Comparison of ENCODE assay signal across 29 cellular contexts in the genomic region with DNA sequence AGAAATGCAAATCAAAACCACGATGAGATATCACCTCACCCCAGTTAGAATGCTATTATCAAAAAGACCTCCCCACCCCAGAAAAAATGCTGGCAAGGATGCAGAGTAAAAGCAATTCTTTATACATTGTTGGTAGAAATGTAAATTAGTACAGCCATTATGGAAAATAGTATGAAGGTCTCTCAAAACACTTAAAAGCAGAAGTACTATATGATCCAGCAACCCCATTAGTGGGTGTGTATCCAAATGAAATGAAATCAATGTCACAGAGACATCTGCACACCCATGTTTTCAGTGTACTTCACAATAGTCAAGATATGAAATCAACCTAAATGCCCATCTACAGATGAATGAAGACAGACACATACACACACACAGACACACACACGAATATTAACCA.
A peak's percentile ranks its signal among the peaks of the same experiment; 100 is the strongest.
DNase-seq lines count a peak whose midpoint lies in the region; ATAC-seq and TF ChIP-seq lines count a peak whose summit lies in the region.
"Had no signal": no experiment of that assay in that cellular context is flagged by ENCODE, and none has a peak within 500 bp of the region (broad histone marks: within the 10 kb centered on the region; RNA-seq: fewer than 3 reads in every experiment).

No MANE protein-coding gene starts in this region.

- no peaks in the 10 kb centered on the region for H3K27me3 ChIP-seq in DND-41 (ENCODE audit: insufficient read depth, low read length, poor library complexity)
- H3K27me3 ChIP-seq in OCI-LY1 (ENCODE audit: insufficient read depth, low read length), result no peaks in the 10 kb centered on the region
- H3K27me3 ChIP-seq: MG63 had no signal

- no peak overlapping the region for H3K4me3 Mint-ChIP-seq in stimulated activated naive B cell treated with anti-CD40 and anti-IgM and Interleukin-4, amounts not matched to agents 10 μg/mL and 1 μg/mL and 100 μg/mL, for 72 hours
- H3K4me3 Mint-ChIP-seq: GM23338, HFFc6 had no signal

- DNase-seq in DND-41 (no peak), NAMALWA (ENCODE audit: low spot score) (peak; percentile 32), NCI-H2029 (lab: John Stamatoyannopoulos, UW) (no peak), NCI-H1092 treated with DMSO at 0.1 percent for 48 hours (lab: John Stamatoyannopoulos, UW) (no peak)
- DNase-seq in stimulated activated naive B cell treated with anti-CD40 and anti-IgM and Interleukin-4, amounts not matched to agents 10 μg/mL and 1 μg/mL and 100 μg/mL, for 72 hours, result no peak
- DNase-seq: AML-193; Calu3; DMS79 treated with DMSO at 0.1 percent for 48 hours; HFFc6; MG63; NCI-H1417 treated with DMSO at 0.1 percent for 48 hours; NCI-H1694 treated with DMSO at 0.1 percent for 48 hours; NCI-H2081 treated with DMSO at 0.1 percent for 48 hours; NCI-H2171; NCI-H345; NCI-H510A treated with DMSO at 0.1 percent for 48 hours; NCI-H774; NK-92 treated with Interleukin-12 subunit alpha and Interleukin-12 subunit beta, amount 100 ng/mL, for 24 hours; SHP77; T-helper 1 cell had no signal

- H3K4me3 ChIP-seq in DND-41 (ENCODE audit: low read depth in 1 of 2, low read length in 2 of 2), result no peak overlapping the region
- H3K4me3 ChIP-seq in OCI-LY1 (ENCODE audit: low read depth, low read length, poor library complexity, severe bottlenecking), result peak overlapping the region; percentile 4
- H3K4me3 ChIP-seq: A549, GM23338, HAP-1, K562, MG63 had no signal

- H3K4me1 ChIP-seq in DND-41 (ENCODE audit: insufficient read depth, low read length) (peaks cover 80% of the 10 kb centered on the region), OCI-LY1 (ENCODE audit: insufficient read depth, low read length, severe bottlenecking) (peaks cover 83% of the 10 kb centered on the region)
- H3K4me1 ChIP-seq: A549, HAP-1 had no signal

- H3K4me2 ChIP-seq in DND-41 (ENCODE audit: insufficient read depth, low read length), result no peak overlapping the region
- peak overlapping the region; percentile 45 for H3K4me2 ChIP-seq in OCI-LY1 (ENCODE audit: low read length)
- H3K4me2 ChIP-seq: A549, GM23338 had no signal

- H2AFZ ChIP-seq in DND-41 (ENCODE audit: low read depth, low read length), result no peak overlapping the region
- no peak overlapping the region for H2AFZ ChIP-seq in OCI-LY1 (ENCODE audit: low read length)
- H2AFZ ChIP-seq: GM23338 had no signal

- H3K27ac ChIP-seq in DND-41 (ENCODE audit: low read length) (peak overlapping the region; percentile 75), OCI-LY1 (ENCODE audit: low read depth, low read length, poor library complexity, severe bottlenecking) (peak overlapping the region; percentile 63)
- H3K27ac ChIP-seq: A549, RWPE1 had no signal

- TF ChIP-seq CTCF in DND-41 (IDR thresholded peaks at IDR 0.05; ENCODE audit: borderline replicate concordance, extremely low read depth, low read length, poor library complexity, severe bottlenecking), result no peak
- no peak for TF ChIP-seq CTCF in OCI-LY1 (IDR thresholded peaks at IDR 0.05; ENCODE audit: low read length)

- peaks cover 38 to 49% of the 10 kb centered on the region in 2 donors for H3K4me1 Mint-ChIP-seq in stimulated activated naive B cell treated with anti-CD40 and anti-IgM and Interleukin-4, amounts not matched to agents 10 μg/mL and 1 μg/mL and 100 μg/mL, for 72 hours

- ATAC-seq in DND-41 (ENCODE audit: insufficient read depth, low read depth) (no peak), GM19452 (IDR thresholded peaks at IDR 0.05; ENCODE audit: unreplicated experiment) (no peak)
- ATAC-seq in stimulated activated naive B cell treated with anti-CD40 and anti-IgM and Interleukin-4, amounts not matched to agents 10 μg/mL and 1 μg/mL and 100 μg/mL, for 72 hours (replicated peaks), result peak; percentile 52 to 61
- ATAC-seq: A549, GM23338, HepG2, K562, Panc1 had no signal

- H3K9me3 Mint-ChIP-seq in stimulated activated naive B cell treated with anti-CD40 and anti-IgM and Interleukin-4, amounts not matched to agents 10 μg/mL and 1 μg/mL and 100 μg/mL, for 72 hours, result peaks cover 0 to 2% of the 10 kb centered on the region in 2 donors
- H3K9me3 Mint-ChIP-seq: GM23338, HFFc6 had no signal

- H3K27ac Mint-ChIP-seq in stimulated activated naive B cell treated with anti-CD40 and anti-IgM and Interleukin-4, amounts not matched to agents 10 μg/mL and 1 μg/mL and 100 μg/mL, for 72 hours, result no peak overlapping the region
- H3K27ac Mint-ChIP-seq: GM23338, HFFc6 had no signal

- H3F3A ChIP-seq in OCI-LY1 (ENCODE audit: insufficient read depth, low read length), result no peaks in the 10 kb centered on the region

- no peaks in the 10 kb centered on the region for H3K27me3 Mint-ChIP-seq in stimulated activated naive B cell treated with anti-CD40 and anti-IgM and Interleukin-4, amounts not matched to agents 10 μg/mL and 1 μg/mL and 100 μg/mL, for 72 hours

- H3K36me3 Mint-ChIP-seq in stimulated activated naive B cell treated with anti-CD40 and anti-IgM and Interleukin-4, amounts not matched to agents 10 μg/mL and 1 μg/mL and 100 μg/mL, for 72 hours, result peaks cover 0 to 2% of the 10 kb centered on the region in 2 donors

- H3K9me2 ChIP-seq in OCI-LY1 (ENCODE audit: low read depth, low read length), result no peaks in the 10 kb centered on the region

- no peaks in the 10 kb centered on the region for H3K36me3 ChIP-seq in DND-41 (ENCODE audit: insufficient read depth, low read length)
- H3K36me3 ChIP-seq in OCI-LY1 (ENCODE audit: insufficient read depth, low read length), result no peaks in the 10 kb centered on the region
- H3K36me3 ChIP-seq: HAP-1, MG63 had no signal

- H3K9ac ChIP-seq in DND-41 (ENCODE audit: low read depth, low read length), result no peak overlapping the region
- no peak overlapping the region; the same call in 1 of the 2 replicates for H3K9ac ChIP-seq in OCI-LY1 (ENCODE audit: low read length)

- H3K9me3 ChIP-seq in DND-41 (ENCODE audit: insufficient read depth, low read length, severe bottlenecking), result no peaks in the 10 kb centered on the region
- no peaks in the 10 kb centered on the region for H3K9me3 ChIP-seq in OCI-LY1 (ENCODE audit: low read length)
- H3K9me3 ChIP-seq: A549, HAP-1 had no signal

- H4K20me1 ChIP-seq in DND-41 (ENCODE audit: insufficient read depth, low read length) (no peaks in the 10 kb centered on the region), OCI-LY1 (ENCODE audit: insufficient read depth, low read length) (no peaks in the 10 kb centered on the region)

- H3K79me2 ChIP-seq in DND-41 (ENCODE audit: insufficient read depth, low read length), result no peaks in the 10 kb centered on the region
- no peaks in the 10 kb centered on the region for H3K79me2 ChIP-seq in OCI-LY1 (ENCODE audit: insufficient read depth, low read length)

Comparison
In these comparisons a context has a peak if more than half of its experiments do, and no peak if none do; other contexts are left out.
1. ATAC-seq: peak in stimulated activated naive B cell treated with anti-CD40 and anti-IgM and Interleukin-4, amounts not matched to agents 10 μg/mL and 1 μg/mL and 100 μg/mL, for 72 hours (2 of 2); none in DND-41 (single experiment) and GM19452 (single experiment).